ENCODE assay signal across 8 cellular contexts in genomic region chr9:34665381-34666250, GRCh38. TPM values are rescaled to one million over a fixed set of nuclear protein-coding genes. Genes with fewer than 3 reads are reported as not detected.
A peak's percentile ranks its signal among the peaks of the same experiment; 100 is the strongest.
DNase-seq lines count a peak whose midpoint lies in the region; ATAC-seq and TF ChIP-seq lines count a peak whose summit lies in the region.

No MANE protein-coding gene starts in this region.

- intact Hi-C loops in natural killer cell (cut with micrococcal nuclease) = loop anchor here (2.0 kb wide), 2 partner anchors 29 to 207 kb away; partner anchors contain the start of genes DNAI1, FAM219A and SIGMAR1

- H3K4me1 ChIP-seq in GM23338 (ENCODE audit: insufficient read depth) = peaks cover 3% of the 10 kb centered on the region

- peaks cover 3% of the 10 kb centered on the region; the same call in 1 of the 2 replicates for H4K20me1 ChIP-seq in GM23338 (replicated peaks; ENCODE audit: insufficient read depth)

- H3K27ac ChIP-seq in GM23338 (ENCODE audit: low read depth) = peak overlapping the region; percentile 99

- H3K4me3 Mint-ChIP-seq in GM23338 (peak overlapping the region; percentile 82), natural killer cell (peak overlapping the region; percentile 90)
- H3K4me3 Mint-ChIP-seq in stimulated activated memory B cell treated with anti-CD40 and anti-IgM and Interleukin-4, amounts not matched to agents 10 μg/mL and 1 μg/mL and 100 μg/mL, for 72 hours = peak overlapping the region; percentile 84

- no peaks in the 10 kb centered on the region for H3K27me3 ChIP-seq in GM23338 (ENCODE audit: insufficient read depth)

- peak overlapping the region; percentile 98 for H3K4me3 ChIP-seq in GM23338

- H3K79me2 ChIP-seq in GM23338 (replicated peaks; ENCODE audit: insufficient read depth) = peaks cover 8% of the 10 kb centered on the region; the same call in 1 of the 2 replicates

- ATAC-seq in GM23338 (peak; percentile 77), natural killer cell (peak; percentile 85 to 93 (median 86))
- peak; percentile 88 for ATAC-seq in stimulated activated memory B cell treated with anti-CD40 and anti-IgM and Interleukin-4, amounts not matched to agents 10 μg/mL and 1 μg/mL and 100 μg/mL, for 72 hours

- peaks cover 8% of the 10 kb centered on the region for H3K4me1 Mint-ChIP-seq in GM23338
- H3K4me1 Mint-ChIP-seq in natural killer cell = peaks cover 11 to 26% of the 10 kb centered on the region in 2 donors
- peaks cover 19% of the 10 kb centered on the region for H3K4me1 Mint-ChIP-seq in stimulated activated memory B cell treated with anti-CD40 and anti-IgM and Interleukin-4, amounts not matched to agents 10 μg/mL and 1 μg/mL and 100 μg/mL, for 72 hours

- peak overlapping the region; percentile 100 for H3K4me2 ChIP-seq in GM23338

- no peaks in the 10 kb centered on the region for H3K9me2 ChIP-seq in GM23338 (ENCODE audit: insufficient read depth)

- H3K9me3 Mint-ChIP-seq in GM23338 = peaks cover 15% of the 10 kb centered on the region
- H3K9me3 Mint-ChIP-seq in natural killer cell = no peaks in the 10 kb centered on the region
- peaks cover 7% of the 10 kb centered on the region for H3K9me3 Mint-ChIP-seq in stimulated activated memory B cell treated with anti-CD40 and anti-IgM and Interleukin-4, amounts not matched to agents 10 μg/mL and 1 μg/mL and 100 μg/mL, for 72 hours

- peak; percentile 52 for DNase-seq in DMS 273 treated with DMSO at 0.1 percent for 48 hours (lab: John Stamatoyannopoulos, UW)
- DNase-seq in GM23338 (ENCODE audit: low spot score) = peak; percentile 99
- peak; percentile 89 for DNase-seq in LoVo (ENCODE audit: low spot score)
- peak; percentile 81 for DNase-seq in activated effector memory CD4-positive, alpha-beta T cell treated with Interleukin-2 at 50 U/mL for 16 hours
- peak; percentile 95 for DNase-seq in fibroblast of peridontal ligament (ENCODE audit: extremely low read depth)
- DNase-seq in natural killer cell = peak; percentile 82

- H3K27me3 Mint-ChIP-seq in GM23338 (ENCODE audit: insufficient read depth, low read depth, poor library complexity) = peaks cover 14% of the 10 kb centered on the region
- H3K27me3 Mint-ChIP-seq in natural killer cell (ENCODE audit: low read depth in 2 of 2) = no peaks in the 10 kb centered on the region
- no peaks in the 10 kb centered on the region for H3K27me3 Mint-ChIP-seq in stimulated activated memory B cell treated with anti-CD40 and anti-IgM and Interleukin-4, amounts not matched to agents 10 μg/mL and 1 μg/mL and 100 μg/mL, for 72 hours

- H3K27ac Mint-ChIP-seq in GM23338 (peak overlapping the region; percentile 98), natural killer cell (peak overlapping the region; percentile 86 to 92)
- peak overlapping the region; percentile 76 for H3K27ac Mint-ChIP-seq in stimulated activated memory B cell treated with anti-CD40 and anti-IgM and Interleukin-4, amounts not matched to agents 10 μg/mL and 1 μg/mL and 100 μg/mL, for 72 hours

- H3K36me3 Mint-ChIP-seq in GM23338 (ENCODE audit: low read depth) (peaks cover 27% of the 10 kb centered on the region), natural killer cell (no peaks in the 10 kb centered on the region)
- H3K36me3 Mint-ChIP-seq in stimulated activated memory B cell treated with anti-CD40 and anti-IgM and Interleukin-4, amounts not matched to agents 10 μg/mL and 1 μg/mL and 100 μg/mL, for 72 hours = peaks cover 22% of the 10 kb centered on the region

- H3K36me3 ChIP-seq in GM23338 (ENCODE audit: insufficient read depth) = no peaks in the 10 kb centered on the region

- peak; percentile 52 for TF ChIP-seq POLR2A in Raji (IDR thresholded peaks at IDR 0.05; ENCODE audit: insufficient read depth, low read depth, low read length)

- no peaks in the 10 kb centered on the region for H3F3A ChIP-seq in GM23338 (replicated peaks; ENCODE audit: low read depth)

- TF ChIP-seq CTCF in GM23338 (conservative IDR thresholded peaks at IDR 0.05; ENCODE audit: low read depth in 2 of 2) (no peak), natural killer cell (IDR thresholded peaks at IDR 0.05) (no peak)

- H2AFZ ChIP-seq in GM23338 = peak overlapping the region; percentile 99

TF ChIP-seq in GM23338, 12 proteins besides CTCF, POLR2A, EP300 and RAD21 (continues in another document):
- TF ChIP-seq REST (IDR thresholded peaks at IDR 0.05; ENCODE audit: unreplicated experiment) (no peak), EZH2 (IDR thresholded peaks at IDR 0.05; ENCODE audit: low read depth, unreplicated experiment) (no peak), CREB1 (CRISPR knock-in tag; IDR thresholded peaks at IDR 0.05; ENCODE audit: low read depth) (peak; percentile 97), ZNF331 (CRISPR knock-in tag; IDR thresholded peaks at IDR 0.05; ENCODE audit: low read depth) (no peak)

RNA-seq across cellular contexts. Expression of gene CCL27, which starts 3.2 kb away (rescaled TPM):
- total RNA-seq in GM23338 (2014; rRNA removed; shearing (Covaris generic)) = not detected in 2 replicates
- polyA plus RNA-seq in GM23338 (2016; fragmentation: Nextera tagmentation; extraction: Ambion mirVana) = not detected in 2 replicates
- total RNA-seq in natural killer cell = not detected

RNA-seq across cellular contexts. Expression of gene IL11RA, which starts 13.6 kb away (rescaled TPM):
- 4.9 and 5.8 TPM in 2 replicates for total RNA-seq in GM23338 (2014; rRNA removed; shearing (Covaris generic))
- polyA plus RNA-seq in GM23338 (2016; fragmentation: Nextera tagmentation; extraction: Ambion mirVana) = 3.1 and 4.0 TPM in 2 replicates
- 10 to 100 TPM; 64.2 to 91.1 (median 66.1) TPM for total RNA-seq in natural killer cell

RNA-seq across cellular contexts. Expression of gene GALT, which starts 19.1 kb away (rescaled TPM):
- 14.5 and 31.5 TPM in 2 replicates for total RNA-seq in GM23338 (2014; rRNA removed; shearing (Covaris generic))
- 31.6 and 35.1 TPM in 2 replicates for polyA plus RNA-seq in GM23338 (2016; fragmentation: Nextera tagmentation; extraction: Ambion mirVana)
- 100 to 1,000 TPM in 1 of 3 donors, 10 to 100 TPM in 2; 81.9 to 118 (median 89.3) TPM for total RNA-seq in natural killer cell

RNA-seq across cellular contexts. Expression of gene CCL19, which starts 25.5 kb away (rescaled TPM):
- not detected in 2 replicates for total RNA-seq in GM23338 (2014; rRNA removed; shearing (Covaris generic))
- not detected in 2 replicates for polyA plus RNA-seq in GM23338 (2016; fragmentation: Nextera tagmentation; extraction: Ambion mirVana)
- not detected for total RNA-seq in natural killer cell

RNA-seq across cellular contexts. Expression of gene SIGMAR1, which starts 28.0 kb away (rescaled TPM):
- total RNA-seq in GM23338 (2014; rRNA removed; shearing (Covaris generic)) = 104 and 167 TPM in 2 replicates
- 76.4 and 82.3 TPM in 2 replicates for polyA plus RNA-seq in GM23338 (2016; fragmentation: Nextera tagmentation; extraction: Ambion mirVana)
- total RNA-seq in natural killer cell = 10 to 100 TPM; 22.1 to 29.8 (median 23.0) TPM

Comparison
In these comparisons a context has a peak if more than half of its experiments do, and no peak if none do; other contexts are left out.
1. Peak in every context shown above with its lines: DNase-seq, ATAC-seq, H3K4me3 ChIP-seq and H3K27ac ChIP-seq.